In the genomic region with DNA sequence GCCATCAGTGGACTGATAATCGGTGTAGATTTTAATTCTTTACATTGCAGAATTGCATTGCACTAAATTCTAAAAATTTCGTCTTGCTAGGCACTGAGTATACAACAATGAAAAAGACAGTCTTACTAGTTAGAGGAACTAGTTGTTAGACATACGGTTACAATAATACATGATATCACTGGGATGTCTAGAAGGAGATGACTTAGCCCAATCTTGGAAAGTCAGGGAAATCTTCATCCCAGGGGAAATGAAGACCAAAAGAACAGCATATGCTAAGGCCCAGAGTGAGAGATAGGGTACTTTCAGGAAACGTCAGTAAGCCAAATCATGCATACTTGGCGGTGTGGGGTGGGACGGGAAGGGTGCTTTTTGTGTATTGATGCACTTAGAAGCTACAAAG, we compare ENCODE assay signal across 8 cellular contexts. TPM values are rescaled to one million over a fixed set of nuclear protein-coding genes. Genes with fewer than 3 reads are reported as not detected.
DNase-seq lines count a peak whose midpoint lies in the region; ATAC-seq and TF ChIP-seq lines count a peak whose summit lies in the region.

No MANE protein-coding gene starts in this region.

- H3K27ac Mint-ChIP-seq in CD14-positive monocyte (peak overlapping the region in 4 of 7 donors; percentile 63 to 100 (median 100)), chondrocyte (ENCODE audit: unreplicated experiment) (peak overlapping the region; percentile 99), nephron (peak overlapping the region; percentile 100)

- intact Hi-C loops in CD14-positive monocyte (cut with micrococcal nuclease): loop anchor here (5.0 to 10.0 kb wide), 5 partner anchors 276 to 1131 kb away; partner anchors contain the start of genes AK9 (in 1 of the 2), CD164 (in 1 of the 2), FIG4 (in 1 of the 2) and MICAL1 (in 1 of the 2)

- peak overlapping the region; percentile 94 to 98 for H3K4me3 Mint-ChIP-seq in CD14-positive monocyte
- peak overlapping the region; percentile 78 for H3K4me3 Mint-ChIP-seq in chondrocyte (ENCODE audit: unreplicated experiment)
- peak overlapping the region; percentile 93 to 97 (median 95) for H3K4me3 Mint-ChIP-seq in nephron

- no peaks in the 10 kb centered on the region for H3K9me3 ChIP-seq in KOPT-K1 (ENCODE audit: insufficient read depth, low read length, poor library complexity, severe bottlenecking)

- DNase-seq in CD14-positive monocyte (ENCODE audit: low spot score) (no peak), chondrocyte (ENCODE audit: low spot score) (no peak), NCI-H146 treated with DMSO at 0.1 percent for 48 hours (lab: John Stamatoyannopoulos, UW; ENCODE audit: unreplicated experiment) (no peak), NCI-H2196 (lab: John Stamatoyannopoulos, UW; ENCODE audit: unreplicated experiment) (no peak), CD1c-positive myeloid dendritic cell (ENCODE audit: extremely low spot score) (no peak)

- H3K36me3 Mint-ChIP-seq in CD14-positive monocyte (peaks cover 1 to 8% of the 10 kb centered on the region in 2 donors), chondrocyte (ENCODE audit: low read depth) (peaks cover 1% of the 10 kb centered on the region), nephron (ENCODE audit: low read depth) (peaks cover 19% of the 10 kb centered on the region)

- ATAC-seq in HG02642 (IDR thresholded peaks at IDR 0.05; ENCODE audit: poor library complexity, unreplicated experiment): no peak

- TF ChIP-seq CTCF in CD14-positive monocyte (IDR thresholded peaks at IDR 0.05) (no peak), chondrocyte (IDR thresholded peaks at IDR 0.05) (no peak), nephron (IDR thresholded peaks at IDR 0.05; ENCODE audit: unreplicated experiment in 3 of 3) (no peak)

- H3K4me1 Mint-ChIP-seq in CD14-positive monocyte (peaks cover 39% of the 10 kb centered on the region), chondrocyte (ENCODE audit: low read depth) (peaks cover 41% of the 10 kb centered on the region), nephron (peaks cover 46% of the 10 kb centered on the region)

- H3K36me3 ChIP-seq in KOPT-K1 (ENCODE audit: insufficient read depth, low read length): peaks cover 14% of the 10 kb centered on the region

- no peaks in the 10 kb centered on the region for H3K9me3 Mint-ChIP-seq in CD14-positive monocyte
- no peaks in the 10 kb centered on the region for H3K9me3 Mint-ChIP-seq in chondrocyte (ENCODE audit: low read depth)
- no peaks in the 10 kb centered on the region for H3K9me3 Mint-ChIP-seq in nephron

- peak overlapping the region; percentile 92 for H3K27ac ChIP-seq in KOPT-K1 (ENCODE audit: low read depth, low read length, poor library complexity, severe bottlenecking)

- H3K27me3 Mint-ChIP-seq in CD14-positive monocyte (ENCODE audit: low read depth in 3 of 3) (peaks cover 0 to 5% (median 0%) of the 10 kb centered on the region in 3 donors), chondrocyte (ENCODE audit: low read depth) (no peaks in the 10 kb centered on the region), nephron (ENCODE audit: low read depth) (no peaks in the 10 kb centered on the region)

RNA-seq across cellular contexts. Expression of gene CEP57L1, which starts 0.9 kb away (rescaled TPM):
- 1 to 10 TPM; 3.9 to 5.2 TPM for polyA plus RNA-seq in CD14-positive monocyte
- 14.0 to 18.3 TPM (median 16.6 TPM) in 3 replicates for total RNA-seq in chondrocyte

RNA-seq across cellular contexts. Expression of gene SESN1, which starts 1.6 kb away (rescaled TPM):
- 1 to 10 TPM; 1.8 to 3.1 TPM for polyA plus RNA-seq in CD14-positive monocyte
- 9.2 to 12.2 TPM (median 9.5 TPM) in 3 replicates for total RNA-seq in chondrocyte
